ENCODE assay signal across 26 cellular contexts in genomic region chr2:232888099-232888836, GRCh38. TPM values are rescaled to one million over a fixed set of nuclear protein-coding genes. Genes with fewer than 3 reads are reported as not detected.
A peak's percentile ranks its signal among the peaks of the same experiment; 100 is the strongest.
DNase-seq lines count a peak whose midpoint lies in the region; ATAC-seq and TF ChIP-seq lines count a peak whose summit lies in the region.
"Had no signal": no experiment of that assay in that cellular context is flagged by ENCODE, and none has a peak within 500 bp of the region (broad histone marks: within the 10 kb centered on the region; RNA-seq: fewer than 3 reads in every experiment).

No MANE protein-coding gene starts in this region.

- H2BK15ac ChIP-seq in neuronal stem cell (ENCODE audit: low read length): no peak overlapping the region

- H3K4me1 ChIP-seq in heart left ventricle (peaks cover 0 to 6% (median 0%) of the 10 kb centered on the region in 12 donors), endodermal cell (ENCODE audit: control insufficient read depth, insufficient read depth, low read length) (no peaks in the 10 kb centered on the region), neuronal stem cell (ENCODE audit: control insufficient read depth in 2 of 2, insufficient read depth in 1 of 2, low read depth in 1 of 2, low read length in 2 of 2) (peaks cover 6 to 10% of the 10 kb centered on the region in 2 donors), esophagus muscularis mucosa (peaks cover 0 to 6% (median 0%) of the 10 kb centered on the region in 4 donors)

- H3K79me1 ChIP-seq in neuronal stem cell (ENCODE audit: low read depth, low read length): no peaks in the 10 kb centered on the region

- ATAC-seq in heart left ventricle: no peak
- ATAC-seq in HG03175 (IDR thresholded peaks at IDR 0.05; ENCODE audit: unreplicated experiment): no peak
- ATAC-seq: heart right ventricle; left colon; stimulated activated naive CD8-positive, alpha-beta T cell treated with anti-CD3 and anti-CD28 coated beads, Interleukin-15, Interleukin-2, amounts not matched to agents 100 U/mL and 50 U/mL, for 24 hours had no signal

- no peak overlapping the region for H2BK120ac ChIP-seq in neuronal stem cell (ENCODE audit: low read depth, low read length)

- H3K27me3 ChIP-seq in heart left ventricle: peaks cover 0 to 26% (median 0%) of the 10 kb centered on the region in 9 donors
- no peaks in the 10 kb centered on the region for H3K27me3 ChIP-seq in endodermal cell (ENCODE audit: control insufficient read depth, insufficient read depth, low read length, poor library complexity, severe bottlenecking)
- no peaks in the 10 kb centered on the region for H3K27me3 ChIP-seq in neuronal stem cell (ENCODE audit: control insufficient read depth in 3 of 3, insufficient read depth in 3 of 3, low read depth in 1 of 3, low read length in 3 of 3)
- H3K27me3 ChIP-seq in esophagus muscularis mucosa: peaks cover 0 to 95% (median 0%) of the 10 kb centered on the region in 4 donors
- H3K27me3 ChIP-seq: brain microvascular endothelial cell, tibial nerve had no signal

- no peak overlapping the region for H4K91ac ChIP-seq in neuronal stem cell (ENCODE audit: low read depth, low read length, poor library complexity)

- no peak overlapping the region for H3K27ac Mint-ChIP-seq in endodermal cell
- H3K27ac Mint-ChIP-seq: activated CD4-positive, alpha-beta T cell treated with anti-CD3 and anti-CD28 coated beads, Interleukin-2, amount 10 ng/mL, durations not matched to agents 24 days and 14 days; activated naive CD4-positive, alpha-beta T cell treated with anti-CD3 and anti-CD28 coated beads, Interleukin-2, amount 10 ng/mL, durations not matched to agents 7 days and 5 days; memory B cell; T-helper 2 cell treated with Interferon-gamma antibody and Interleukin-4, amounts not matched to agents 5 μg/mL and 100 μg/mL, for 36 hours had no signal

- H3K4me3 ChIP-seq in heart left ventricle (no peak overlapping the region), endodermal cell (ENCODE audit: low read length) (no peak overlapping the region), neuronal stem cell (ENCODE audit: low read length in 2 of 2) (peak overlapping the region in 1 of 2 donors; percentile 69), esophagus muscularis mucosa (no peak overlapping the region)
- H3K4me3 ChIP-seq: HAP-1, heart right ventricle, tibial nerve had no signal

- no peaks in the 10 kb centered on the region for H3K36me3 ChIP-seq in heart left ventricle
- H3K36me3 ChIP-seq in endodermal cell (ENCODE audit: control insufficient read depth, insufficient read depth, low read length): no peaks in the 10 kb centered on the region
- no peaks in the 10 kb centered on the region for H3K36me3 ChIP-seq in neuronal stem cell (replicated peaks in 1 of 2; ENCODE audit: control insufficient read depth in 2 of 2, insufficient read depth in 2 of 2, low read length in 2 of 2)
- H3K36me3 ChIP-seq in esophagus muscularis mucosa: no peaks in the 10 kb centered on the region
- H3K36me3 ChIP-seq: brain microvascular endothelial cell, HAP-1, heart right ventricle had no signal

- H3K27ac ChIP-seq in heart left ventricle (no peak overlapping the region), endodermal cell (ENCODE audit: low read depth, low read length) (no peak overlapping the region), neuronal stem cell (replicated peaks; ENCODE audit: low read length) (no peak overlapping the region), esophagus muscularis mucosa (replicated peaks in 1 of 4) (no peak overlapping the region)
- H3K27ac ChIP-seq: brain microvascular endothelial cell, heart right ventricle, tibial nerve had no signal

- H3K4ac ChIP-seq in neuronal stem cell (ENCODE audit: low read length): no peak overlapping the region

- no peak for TF ChIP-seq EP300 in esophagus muscularis mucosa (IDR thresholded peaks at IDR 0.05)

- H2AFZ ChIP-seq in neuronal stem cell (ENCODE audit: low read length): no peak overlapping the region

- no peak overlapping the region for H2BK5ac ChIP-seq in neuronal stem cell (ENCODE audit: low read length)

- H3K23ac ChIP-seq in neuronal stem cell (ENCODE audit: low read depth, low read length, poor library complexity): peak overlapping the region; percentile 4

- H3K14ac ChIP-seq in neuronal stem cell (ENCODE audit: low read length): no peak overlapping the region

- H3K18ac ChIP-seq in neuronal stem cell (ENCODE audit: low read length): no peak overlapping the region

- H3K4me3 Mint-ChIP-seq in endodermal cell: no peak overlapping the region
- H3K4me3 Mint-ChIP-seq: activated CD4-positive, alpha-beta T cell treated with anti-CD3 and anti-CD28 coated beads, Interleukin-2, amount 10 ng/mL, durations not matched to agents 24 days and 14 days; activated naive CD4-positive, alpha-beta T cell treated with anti-CD3 and anti-CD28 coated beads, Interleukin-2, amount 10 ng/mL, durations not matched to agents 7 days and 5 days; memory B cell; T-helper 2 cell treated with Interferon-gamma antibody and Interleukin-4, amounts not matched to agents 5 μg/mL and 100 μg/mL, for 36 hours had no signal

- no peaks in the 10 kb centered on the region for H3K36me3 Mint-ChIP-seq in endodermal cell (ENCODE audit: low read depth)
- H3K36me3 Mint-ChIP-seq: activated naive CD4-positive, alpha-beta T cell treated with anti-CD3 and anti-CD28 coated beads, Interleukin-2, amount 10 ng/mL, durations not matched to agents 7 days and 5 days; memory B cell had no signal

- H3K9ac ChIP-seq in endodermal cell (ENCODE audit: extremely low read depth, low read length, poor library complexity, severe bottlenecking) (no peak overlapping the region), neuronal stem cell (ENCODE audit: low read depth, low read length, poor library complexity) (peak overlapping the region; percentile 13)

- peaks cover 11% of the 10 kb centered on the region for H3K4me1 Mint-ChIP-seq in endodermal cell
- H3K4me1 Mint-ChIP-seq: activated CD4-positive, alpha-beta T cell treated with anti-CD3 and anti-CD28 coated beads, Interleukin-2, amount 10 ng/mL, durations not matched to agents 24 days and 14 days; activated naive CD4-positive, alpha-beta T cell treated with anti-CD3 and anti-CD28 coated beads, Interleukin-2, amount 10 ng/mL, durations not matched to agents 7 days and 5 days had no signal

- H3K4me2 ChIP-seq in neuronal stem cell (ENCODE audit: insufficient read depth, low read length, poor library complexity, severe bottlenecking): no peak overlapping the region

- H3K9me3 ChIP-seq in heart left ventricle (no peaks in the 10 kb centered on the region), endodermal cell (ENCODE audit: control insufficient read depth, low read length) (no peaks in the 10 kb centered on the region), neuronal stem cell (replicated peaks in 1 of 2; ENCODE audit: control insufficient read depth in 2 of 2, insufficient read depth in 1 of 2, low read depth in 1 of 2, low read length in 2 of 2) (peaks cover 0 to 3% of the 10 kb centered on the region in 2 donors), esophagus muscularis mucosa (no peaks in the 10 kb centered on the region)
- H3K9me3 ChIP-seq: HAP-1, heart right ventricle, tibial nerve had no signal

- peak overlapping the region; percentile 78 for H2BK12ac ChIP-seq in neuronal stem cell (ENCODE audit: low read length)

- no peak overlapping the region for H4K8ac ChIP-seq in neuronal stem cell (ENCODE audit: low read depth, low read length)

- intact Hi-C loops in cardiac septum (cut with DNase I) (no loop called here), heart left ventricle (cut with DNase I) (loop anchor here in 1 of 10 donors (10.0 kb wide), 1 partner anchor 137 kb away; no protein-coding TSS in a partner anchor), esophagus muscularis mucosa (cut with DNase I) (no loop called here)

- TF ChIP-seq CTCF in heart left ventricle (IDR thresholded peaks at IDR 0.05): no peak
- no peak for TF ChIP-seq CTCF in endodermal cell (conservative IDR thresholded peaks at IDR 0.05)
- no peak for TF ChIP-seq CTCF in esophagus muscularis mucosa (IDR thresholded peaks at IDR 0.05)

- TF ChIP-seq POLR2A in heart left ventricle (IDR thresholded peaks at IDR 0.05) (no peak), esophagus muscularis mucosa (IDR thresholded peaks at IDR 0.05; ENCODE audit: low read depth) (no peak)

- DNase-seq in cardiac septum (ENCODE audit: low spot score): peak; percentile 31
- no peak for DNase-seq in heart left ventricle
- DNase-seq in endodermal cell: peak; percentile 40
- DNase-seq in neuronal stem cell (ENCODE audit: low spot score): no peak
- no peak for DNase-seq in esophagus muscularis mucosa (ENCODE audit: extremely low spot score)
- no peak for DNase-seq in NCI-H226
- no peak for DNase-seq in RPMI8226
- DNase-seq: ACHN; activated CD4-positive, alpha-beta T cell treated with anti-CD3 and anti-CD28 coated beads, Interleukin-2, amount 10 ng/mL, durations not matched to agents 24 days and 14 days; activated naive CD4-positive, alpha-beta T cell treated with anti-CD3 and anti-CD28 coated beads, Interleukin-2, amount 10 ng/mL, durations not matched to agents 7 days and 5 days; amniotic stem cell; brain microvascular endothelial cell; DMS153; effector memory CD4-positive, alpha-beta T cell; erythroblast; heart right ventricle; left colon; MV-4-11; NCI-H446 treated with DMSO at 0.1 percent for 48 hours; occipital lobe; stimulated activated naive CD8-positive, alpha-beta T cell treated with anti-CD3 and anti-CD28 coated beads, Interleukin-15, Interleukin-2, amounts not matched to agents 100 U/mL and 50 U/mL, for 24 hours had no signal

- H2AK5ac ChIP-seq in neuronal stem cell (ENCODE audit: low read depth, low read length): no peak overlapping the region

- no peaks in the 10 kb centered on the region for H3K9me3 Mint-ChIP-seq in endodermal cell
- H3K9me3 Mint-ChIP-seq: activated CD4-positive, alpha-beta T cell treated with anti-CD3 and anti-CD28 coated beads, Interleukin-2, amount 10 ng/mL, durations not matched to agents 24 days and 14 days; memory B cell; T-helper 2 cell treated with Interferon-gamma antibody and Interleukin-4, amounts not matched to agents 5 μg/mL and 100 μg/mL, for 36 hours had no signal

- no peaks in the 10 kb centered on the region for H3K27me3 Mint-ChIP-seq in endodermal cell (ENCODE audit: insufficient read depth)

- 78 to 86% (median 84%) methylated on average over 21 of the region's 21 CpGs for WGBS in heart left ventricle, 4 donors
- WGBS in endodermal cell (ENCODE audit: insufficient coverage in 1 of 2, insufficient read length in 1 of 2), 2 experiments: 92 to 95% methylated on average over 14 to 21 of the region's 21 CpGs
- WGBS in neuronal stem cell (ENCODE audit: extremely low coverage in 2 of 2, insufficient read length in 2 of 2, insufficient replicate concordance in 1 of 2), 2 donors: no CpG with 5 or more reads among the region's 21 CpGs
- 90% methylated on average over 12 of the region's 21 CpGs for WGBS in esophagus muscularis mucosa

RNA-seq across cellular contexts. Expression of gene SNORC, which starts 18.2 kb away (rescaled TPM):
- total RNA-seq in cardiac septum (1.1 TPM), heart left ventricle (1 to 10 TPM in 3 of 9 donors, under 1 TPM in 6; 0.38 to 2.9 (median 0.74) TPM), endodermal cell (1 to 10 TPM; 3.6 to 5.0 TPM), esophagus muscularis mucosa (1 to 10 TPM in 2 of 4 donors, under 1 TPM in 2; 0.45 to 2.5 (median 1.4) TPM)
- under 1 TPM; 0.46 to 0.88 TPM for polyA plus RNA-seq in heart left ventricle
- 1.00 TPM for polyA plus RNA-seq in endodermal cell (2013, experiment 1 of 2)
- 0.66 TPM for polyA plus RNA-seq in endodermal cell (2013, experiment 2 of 2)
- 2.1 TPM for polyA plus RNA-seq in neuronal stem cell (2013, experiment 1 of 2)
- 2.9 TPM for polyA plus RNA-seq in neuronal stem cell (2013, experiment 2 of 2)

Comparison
In these comparisons a context has a peak if more than half of its experiments do, and no peak if none do; other contexts are left out.
1. DNase-seq: peak in cardiac septum (single experiment) and endodermal cell (single experiment); none in heart left ventricle (0 of 5), neuronal stem cell (single experiment), esophagus muscularis mucosa (single experiment), NCI-H226 (single experiment) and RPMI8226 (single experiment).